ENCODE assay signal across 2 cellular contexts in genomic region chr10:27970795-27971194, GRCh38. TPM values are rescaled to one million over a fixed set of nuclear protein-coding genes. Genes with fewer than 3 reads are reported as not detected.
"Had no signal": no experiment of that assay in that cellular context is flagged by ENCODE, and none has a peak within 500 bp of the region (broad histone marks: within the 10 kb centered on the region; RNA-seq: fewer than 3 reads in every experiment).

No MANE protein-coding gene starts in this region.

RNA-seq across cellular contexts. Expression of gene ODAD2, which starts 28.1 kb away (rescaled TPM):
- polyA plus RNA-seq: neural cell, smooth muscle cell had no signal
